In the genomic region with DNA sequence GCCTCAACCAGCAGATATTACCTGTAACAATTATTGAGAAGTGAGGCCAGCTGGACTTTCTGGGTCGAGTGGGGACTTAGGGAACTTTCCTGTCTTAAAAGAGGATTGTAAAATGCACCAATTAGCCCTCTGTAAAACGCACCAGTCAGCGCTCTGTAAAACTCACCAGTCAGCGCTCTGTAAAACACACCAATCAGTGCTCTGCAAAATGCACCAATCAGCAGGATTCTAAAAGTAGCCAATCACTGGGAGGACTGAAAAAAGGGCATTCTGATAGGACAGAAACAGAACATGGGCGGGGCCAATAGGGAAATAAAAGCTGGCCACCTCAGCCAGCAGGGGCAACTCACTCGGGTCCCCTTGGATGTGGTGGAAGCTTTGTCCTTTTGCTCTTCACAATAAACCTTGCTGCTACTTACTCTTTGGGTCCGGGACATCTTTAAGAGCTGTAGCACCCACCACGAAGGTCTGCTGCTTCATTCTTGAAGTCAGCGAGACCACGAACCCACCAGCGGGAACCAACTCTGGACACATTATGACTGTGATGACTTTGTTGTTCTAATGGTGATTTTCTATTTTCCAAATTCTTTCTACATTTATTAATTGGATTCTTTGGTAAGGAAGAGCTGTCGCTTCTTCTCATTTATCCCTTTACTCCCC, we compare ENCODE assay signal across 1 cellular context.
TF ChIP-seq lines count a peak whose summit lies in the region.

No MANE protein-coding gene starts in this region.

TF ChIP-seq in K562, 482 proteins besides CTCF, POLR2A, EP300 and RAD21 (continued from another document):
- TF ChIP-seq, protein P1, sequence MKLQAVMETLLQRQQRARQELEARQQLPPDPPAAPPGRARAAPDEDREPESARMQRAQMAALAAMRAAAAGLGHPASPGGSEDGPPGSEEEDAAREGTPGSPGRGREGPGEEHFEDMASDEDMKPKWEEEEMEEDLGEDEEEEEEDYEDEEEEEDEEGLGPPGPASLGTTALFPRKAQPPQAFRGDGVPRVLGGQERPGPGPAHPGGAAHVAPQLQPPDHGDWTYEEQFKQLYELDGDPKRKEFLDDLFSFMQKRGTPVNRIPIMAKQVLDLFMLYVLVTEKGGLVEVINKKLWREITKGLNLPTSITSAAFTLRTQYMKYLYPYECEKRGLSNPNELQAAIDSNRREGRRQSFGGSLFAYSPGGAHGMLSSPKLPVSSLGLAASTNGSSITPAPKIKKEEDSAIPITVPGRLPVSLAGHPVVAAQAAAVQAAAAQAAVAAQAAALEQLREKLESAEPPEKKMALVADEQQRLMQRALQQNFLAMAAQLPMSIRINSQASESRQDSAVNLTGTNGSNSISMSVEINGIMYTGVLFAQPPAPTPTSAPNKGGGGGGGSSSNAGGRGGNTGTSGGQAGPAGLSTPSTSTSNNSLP (IDR thresholded peaks at IDR 0.05; ENCODE audit: borderline replicate concordance, low read depth, low read length) = no peak
- TF ChIP-seq ZNF316 (IDR thresholded peaks at IDR 0.05) = peak; percentile 87
- TF ChIP-seq, protein P2, sequence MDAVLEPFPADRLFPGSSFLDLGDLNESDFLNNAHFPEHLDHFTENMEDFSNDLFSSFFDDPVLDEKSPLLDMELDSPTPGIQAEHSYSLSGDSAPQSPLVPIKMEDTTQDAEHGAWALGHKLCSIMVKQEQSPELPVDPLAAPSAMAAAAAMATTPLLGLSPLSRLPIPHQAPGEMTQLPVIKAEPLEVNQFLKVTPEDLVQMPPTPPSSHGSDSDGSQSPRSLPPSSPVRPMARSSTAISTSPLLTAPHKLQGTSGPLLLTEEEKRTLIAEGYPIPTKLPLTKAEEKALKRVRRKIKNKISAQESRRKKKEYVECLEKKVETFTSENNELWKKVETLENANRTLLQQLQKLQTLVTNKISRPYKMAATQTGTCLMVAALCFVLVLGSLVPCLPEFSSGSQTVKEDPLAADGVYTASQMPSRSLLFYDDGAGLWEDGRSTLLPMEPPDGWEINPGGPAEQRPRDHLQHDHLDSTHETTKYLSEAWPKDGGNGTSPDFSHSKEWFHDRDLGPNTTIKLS (IDR thresholded peaks at IDR 0.05; ENCODE audit: borderline replicate concordance, low read depth) = no peak
TF ChIP-seq in K562: peak in this region for 7.
